ENCODE assay signal across 8 cellular contexts in genomic region chr2:102841107-102841840, GRCh38.
DNase-seq lines count a peak whose midpoint lies in the region; ATAC-seq and TF ChIP-seq lines count a peak whose summit lies in the region.

No MANE protein-coding gene starts in this region.

- H3K9me3 Mint-ChIP-seq in WTC11 (no peaks in the 10 kb centered on the region), immature natural killer cell (no peaks in the 10 kb centered on the region)

- CTCF ChIA-PET in WTC11 (lab: Charles Lee), result interaction anchor here (0.5 to 3.0 kb wide), 30 partner anchors 10 to 1745 kb away, joined by 3 to 38 read pairs (median 4); partner anchors contain the start of gene RFX8

- DNase-seq in activated CD8-positive, alpha-beta memory T cell treated with anti-CD3 and anti-CD28 coated beads for 24 hours, result peak; percentile 58
- no peak for DNase-seq in activated CD8-positive, alpha-beta memory T cell treated with anti-CD3 and anti-CD28 coated beads, Interleukin-2, amount 50 U/mL, for 4 hours
- peak; percentile 41 for DNase-seq in HCEC 1CT
- peak; percentile 1 for DNase-seq in NCI-H1092 (lab: John Stamatoyannopoulos, UW)
- DNase-seq in WTC11 (ENCODE audit: low spot score), result peak; percentile 77
- DNase-seq in foreskin fibroblast, result peak; percentile 26 to 61
- no peak for DNase-seq in omental fat pad (ENCODE audit: low spot score)
- no peak for DNase-seq in immature natural killer cell

- H3K4me1 Mint-ChIP-seq in WTC11 (peaks cover 12% of the 10 kb centered on the region), immature natural killer cell (no peaks in the 10 kb centered on the region)

- no peak overlapping the region for H3K27ac Mint-ChIP-seq in WTC11
- no peak overlapping the region for H3K27ac Mint-ChIP-seq in immature natural killer cell

- POLR2A ChIA-PET in WTC11 (lab: Charles Lee), result no interaction called here

- H3K4me3 ChIP-seq in foreskin fibroblast (ENCODE audit: low read depth in 1 of 2, low read length in 2 of 2), result no peak overlapping the region

- ATAC-seq in WTC11, result peak; percentile 98
- ATAC-seq in omental fat pad (ENCODE audit: low FRiP score), result peak; percentile 44

- no peak overlapping the region for H3K4me3 Mint-ChIP-seq in WTC11
- H3K4me3 Mint-ChIP-seq in immature natural killer cell, result no peak overlapping the region

- no peaks in the 10 kb centered on the region for H3K27me3 Mint-ChIP-seq in WTC11 (ENCODE audit: low read depth)
- H3K27me3 Mint-ChIP-seq in immature natural killer cell (ENCODE audit: low read depth in 3 of 3), result no peaks in the 10 kb centered on the region

- H3K36me3 Mint-ChIP-seq in WTC11, result no peaks in the 10 kb centered on the region
- H3K36me3 Mint-ChIP-seq in immature natural killer cell, result peaks cover 0 to 5% (median 0%) of the 10 kb centered on the region in 3 donors

- no peak; the same call in 1 of the 2 replicates for TF ChIP-seq CTCF in WTC11 (IDR thresholded peaks at IDR 0.05)
- TF ChIP-seq CTCF in foreskin fibroblast (IDR thresholded peaks at IDR 0.05; ENCODE audit: low read depth, low read length), result peak; percentile 62
- TF ChIP-seq CTCF in omental fat pad (IDR thresholded peaks at IDR 0.05), result no peak

TF ChIP-seq in WTC11, 78 proteins besides CTCF, POLR2A, EP300 and RAD21:
- TF ChIP-seq USF2 (CRISPR knock-in tag; IDR thresholded peaks at IDR 0.05) (no peak), ATF3 (CRISPR knock-in tag; conservative IDR thresholded peaks at IDR 0.05) (no peak), ATF1 (CRISPR knock-in tag; IDR thresholded peaks at IDR 0.05) (no peak), ZNF671 (CRISPR knock-in tag; IDR thresholded peaks at IDR 0.05) (no peak), ZNF281 (CRISPR knock-in tag; IDR thresholded peaks at IDR 0.05) (no peak)
- TF ChIP-seq, protein P1, sequence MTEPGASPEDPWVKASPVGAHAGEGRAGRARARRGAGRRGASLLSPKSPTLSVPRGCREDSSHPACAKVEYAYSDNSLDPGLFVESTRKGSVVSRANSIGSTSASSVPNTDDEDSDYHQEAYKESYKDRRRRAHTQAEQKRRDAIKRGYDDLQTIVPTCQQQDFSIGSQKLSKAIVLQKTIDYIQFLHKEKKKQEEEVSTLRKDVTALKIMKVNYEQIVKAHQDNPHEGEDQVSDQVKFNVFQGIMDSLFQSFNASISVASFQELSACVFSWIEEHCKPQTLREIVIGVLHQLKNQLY (CRISPR knock-in tag; IDR thresholded peaks at IDR 0.05), result no peak
TF ChIP-seq in WTC11: peak in this region for 0.

Comparison
In these comparisons a context has a peak if more than half of its experiments do, and no peak if none do; other contexts are left out.
1. DNase-seq: peak in activated CD8-positive, alpha-beta memory T cell treated with anti-CD3 and anti-CD28 coated beads for 24 hours (single experiment), HCEC 1CT (single experiment), NCI-H1092 (single experiment), WTC11 (single experiment) and foreskin fibroblast (2 of 2); none in activated CD8-positive, alpha-beta memory T cell treated with anti-CD3 and anti-CD28 coated beads, Interleukin-2, amount 50 U/mL, for 4 hours (single experiment), omental fat pad (single experiment) and immature natural killer cell (0 of 3).